In genomic region chr7:14836571-14837189, GRCh38 we compare ENCODE assay signal across 10 cellular contexts.
DNase-seq lines count a peak whose midpoint lies in the region; ATAC-seq, FAIRE-seq and TF ChIP-seq lines count a peak whose summit lies in the region.
"Had no signal": no experiment of that assay in that cellular context is flagged by ENCODE, and none has a peak within 500 bp of the region (broad histone marks: within the 10 kb centered on the region; RNA-seq: fewer than 3 reads in every experiment).

No MANE protein-coding gene starts in this region.

- H3K4me1 ChIP-seq in GM23248 (ENCODE audit: insufficient read depth) (peaks cover 70% of the 10 kb centered on the region), H1 (replicated peaks in 1 of 4; ENCODE audit: control insufficient read depth in 3 of 4, insufficient read depth in 4 of 4, low read length in 3 of 4) (peaks cover 2 to 23% (median 14%) of the 10 kb centered on the region in 4 experiments; a peak in 4 of 7 replicates), neural progenitor cell (peaks cover 27% of the 10 kb centered on the region)

- no peaks in the 10 kb centered on the region for H3K27me3 Mint-ChIP-seq in neural progenitor cell (ENCODE audit: insufficient read depth, low read depth)
- H3K27me3 Mint-ChIP-seq: naive B cell had no signal

- in situ Hi-C loops in GM23248 (cut with MboI): no loop called here

- no peaks in the 10 kb centered on the region for H3K79me1 ChIP-seq in H1 (ENCODE audit: low read depth, low read length)

- no peak overlapping the region for H3K56ac ChIP-seq in H1 (replicated peaks; ENCODE audit: insufficient read length, low read depth, low read length)

- no peak overlapping the region for H4K5ac ChIP-seq in H1 (ENCODE audit: insufficient read length, low read depth, low read length)

- TF ChIP-seq CTCF in H1 (IDR thresholded peaks at IDR 0.05; ENCODE audit: control extremely low read depth in 1 of 3, insufficient read depth in 1 of 3, low read depth in 1 of 3, low read length in 3 of 3): no peak
- TF ChIP-seq CTCF in neural progenitor cell (IDR thresholded peaks at IDR 0.05): no peak

- no peaks in the 10 kb centered on the region for H3K9me3 ChIP-seq in GM23248 (ENCODE audit: low read depth)
- no peaks in the 10 kb centered on the region for H3K9me3 ChIP-seq in H1 (ENCODE audit: insufficient read depth in 2 of 2, low read depth in 1 of 2, low read length in 1 of 2)
- H3K9me3 ChIP-seq in neural progenitor cell (ENCODE audit: low read depth): no peaks in the 10 kb centered on the region

- H3K23me2 ChIP-seq in H1 (ENCODE audit: low read depth, low read length): peaks cover 3% of the 10 kb centered on the region; the same call in 1 of the 2 replicates

- H3K27ac Mint-ChIP-seq in neural progenitor cell: no peak overlapping the region
- H3K27ac Mint-ChIP-seq: naive B cell had no signal

- no peak overlapping the region for H4K8ac ChIP-seq in H1 (ENCODE audit: extremely low read depth, insufficient read depth, low read length)

- no peak for TF ChIP-seq RAD21 in H1 (IDR thresholded peaks at IDR 0.05 in 1 of 2, conservative IDR thresholded peaks at IDR 0.05 in 1 of 2; ENCODE audit: low read depth in 2 of 2, low read length in 2 of 2)

- H3K4ac ChIP-seq in H1 (replicated peaks; ENCODE audit: insufficient read length, low read depth, low read length): no peak overlapping the region

- no peak overlapping the region for H3K23ac ChIP-seq in H1 (ENCODE audit: insufficient read length)

- ATAC-seq in HG02938 (IDR thresholded peaks at IDR 0.05; ENCODE audit: unreplicated experiment): no peak
- ATAC-seq in HG02571 (IDR thresholded peaks at IDR 0.05; ENCODE audit: unreplicated experiment): no peak

- H4K20me1 ChIP-seq in GM23248 (ENCODE audit: insufficient read depth): no peaks in the 10 kb centered on the region
- H4K20me1 ChIP-seq in H1 (replicated peaks in 1 of 2; ENCODE audit: control insufficient read depth in 1 of 2, insufficient read depth in 2 of 2, low read length in 2 of 2): no peaks in the 10 kb centered on the region
- no peaks in the 10 kb centered on the region for H4K20me1 ChIP-seq in neural progenitor cell (ENCODE audit: low read depth)

- peak overlapping the region; percentile 97 for H2BK120ac ChIP-seq in H1 (replicated peaks; ENCODE audit: low read depth, low read length)

- CTCF ChIA-PET in H1 (lab: Charles Lee; ENCODE audit: partially characterized antibody): interaction anchor here (1.1 to 1.7 kb wide), 3 partner anchors 15 to 118 kb away, joined by 3 to 4 read pairs (median 4); no protein-coding TSS in a partner anchor

- no peak overlapping the region for H3K4me3 Mint-ChIP-seq in neural progenitor cell
- H3K4me3 Mint-ChIP-seq: naive B cell had no signal

- H2BK5ac ChIP-seq in H1 (ENCODE audit: low read depth, low read length): no peak overlapping the region; the same call in 1 of the 2 replicates

- H3K27me3 ChIP-seq in GM23248 (replicated peaks; ENCODE audit: insufficient read depth): no peaks in the 10 kb centered on the region
- no peaks in the 10 kb centered on the region for H3K27me3 ChIP-seq in H1 (replicated peaks in 1 of 4; ENCODE audit: control insufficient read depth in 3 of 4, extremely low read depth in 1 of 4, insufficient read depth in 3 of 4, low read length in 3 of 4)
- no peaks in the 10 kb centered on the region for H3K27me3 ChIP-seq in neural progenitor cell

- no peaks in the 10 kb centered on the region for H3K9me2 ChIP-seq in GM23248 (ENCODE audit: insufficient read depth)

- H3K27ac ChIP-seq in GM23248 (peak overlapping the region; percentile 70), H1 (ENCODE audit: low read depth, low read length) (no peak overlapping the region), neural progenitor cell (no peak overlapping the region)

- H3F3A ChIP-seq in GM23248 (ENCODE audit: insufficient read depth) (peaks cover 49% of the 10 kb centered on the region), neural progenitor cell (ENCODE audit: low read depth) (peaks cover 5% of the 10 kb centered on the region)

- TF ChIP-seq POLR2A in H1 (IDR thresholded peaks at IDR 0.05; ENCODE audit: control extremely low read depth in 1 of 2, low read depth in 2 of 2, low read length in 2 of 2): no peak

- H3K9me3 Mint-ChIP-seq in neural progenitor cell: peaks cover under 1% of the 10 kb centered on the region

- H3K9ac ChIP-seq in GM23248: peak overlapping the region; percentile 50
- H3K9ac ChIP-seq in H1 (replicated peaks in 1 of 4; ENCODE audit: extremely low read depth in 1 of 4, low read depth in 3 of 4, low read length in 3 of 4): no peak overlapping the region
- no peak overlapping the region for H3K9ac ChIP-seq in neural progenitor cell

- H3K4me2 ChIP-seq in GM23248 (ENCODE audit: unreplicated experiment) (peak overlapping the region; percentile 66), H1 (ENCODE audit: insufficient read depth in 1 of 2, low read depth in 2 of 2, low read length in 2 of 2) (peak overlapping the region in 1 of 2 experiments; percentile 41; a peak in 3 of 4 replicates), neural progenitor cell (peak overlapping the region; percentile 48)

- FAIRE-seq in H1 (lab: Jason Lieb, UNC): peak; percentile 82

- H3K18ac ChIP-seq in H1 (ENCODE audit: extremely low read depth, low read length): peak overlapping the region; percentile 78; the same call in 1 of the 2 replicates

- H2AFZ ChIP-seq in GM23248: peak overlapping the region; percentile 58
- H2AFZ ChIP-seq in H1 (ENCODE audit: low read length): no peak overlapping the region
- H2AFZ ChIP-seq in neural progenitor cell (replicated peaks): no peak overlapping the region

- no peak overlapping the region for H3K14ac ChIP-seq in H1 (ENCODE audit: insufficient read length)

- DNase-seq in GM23248 (peak; percentile 90), NCI-H345 (lab: John Stamatoyannopoulos, UW) (peak; percentile 90), H1 (ENCODE audit: low read depth in 1 of 2, low spot score in 2 of 2) (peak; percentile 29 to 53), neural progenitor cell (ENCODE audit: low spot score) (peak; percentile 84)
- no peak for DNase-seq in stimulated activated naive CD4-positive, alpha-beta T cell (lab: John Stamatoyannopoulos, UW)
- DNase-seq in effector CD4-positive, alpha-beta T cell: no peak
- DNase-seq: activated T-cell treated with anti-CD3 and anti-CD28 coated beads, Interleukin-2, amount 50 U/mL, for 1 hour; naive B cell had no signal

- H2AK5ac ChIP-seq in H1 (ENCODE audit: low read depth, low read length): no peak overlapping the region

- H3K36me3 ChIP-seq in GM23248 (ENCODE audit: low read depth) (no peaks in the 10 kb centered on the region), H1 (ENCODE audit: control insufficient read depth in 2 of 4, insufficient read depth in 4 of 4, low read length in 3 of 4) (no peaks in the 10 kb centered on the region), neural progenitor cell (no peaks in the 10 kb centered on the region)

- no peak overlapping the region for H4K91ac ChIP-seq in H1 (replicated peaks; ENCODE audit: insufficient read length, low read length)

- H3K4me1 Mint-ChIP-seq in neural progenitor cell: peaks cover 17% of the 10 kb centered on the region
- H3K4me1 Mint-ChIP-seq: naive B cell had no signal

- no peak overlapping the region for H2BK15ac ChIP-seq in H1 (ENCODE audit: low read length)

- H3K79me2 ChIP-seq in GM23248 (ENCODE audit: insufficient read depth) (no peaks in the 10 kb centered on the region), H1 (ENCODE audit: control insufficient read depth in 1 of 2, insufficient read depth in 2 of 2, low read length in 2 of 2) (no peaks in the 10 kb centered on the region), neural progenitor cell (ENCODE audit: low read depth) (no peaks in the 10 kb centered on the region)

- no peak; a peak in 1 of 3 replicates for TF ChIP-seq EP300 in H1 (IDR thresholded peaks at IDR 0.05; ENCODE audit: borderline replicate concordance in 1 of 2, low read depth in 2 of 2, low read length in 2 of 2)

- H3K36me3 Mint-ChIP-seq in neural progenitor cell: no peaks in the 10 kb centered on the region
- H3K36me3 Mint-ChIP-seq: naive B cell had no signal

- 15 to 16% methylated on average over 6 of the region's 6 CpGs for WGBS in GM23248 (ENCODE audit: low coverage in 1 of 2, low lambda C conversion rate in 2 of 2, missing lambda C conversion rate in 2 of 2), 2 experiments
- 23% methylated on average over 6 of the region's 6 CpGs; no CpG with 5 or more reads in 1 of the 2 experiments for WGBS in H1 (ENCODE audit: extremely low coverage in 1 of 2, insufficient coverage in 1 of 2, insufficient read length in 1 of 2, insufficient replicate concordance in 2 of 2, low coverage in 1 of 2, low lambda C conversion rate in 2 of 2, missing lambda C conversion rate in 1 of 2), 2 experiments

- H3K4me3 ChIP-seq in GM23248 (peak overlapping the region; percentile 52), H1 (ENCODE audit: extremely low read depth in 1 of 4, insufficient read depth in 2 of 4, low read depth in 3 of 4, low read length in 4 of 4) (no peak overlapping the region; a peak in 1 of 8 replicates), neural progenitor cell (no peak overlapping the region)

- POLR2A ChIA-PET in H1 (lab: Charles Lee; ENCODE audit: partially characterized antibody): interaction anchor here (1.5 kb wide), 1 partner anchor 67 kb away, joined by 5 read pairs; the partner anchor contains the start of gene DGKB

- H2BK12ac ChIP-seq in H1 (ENCODE audit: low read depth, low read length): no peak overlapping the region

- no peak overlapping the region for H2BK20ac ChIP-seq in H1 (ENCODE audit: low read length)

TF ChIP-seq in H1, 55 proteins besides CTCF, POLR2A, EP300 and RAD21 (continues in another document):
- TF ChIP-seq TCF12 (IDR thresholded peaks at IDR 0.05; ENCODE audit: low read depth, low read length) (0 out of 2 replicates have a peak, but pooled peaks have one; percentile 48), SRF (IDR thresholded peaks at IDR 0.05; ENCODE audit: low read depth, low read length) (no peak), TEAD4 (IDR thresholded peaks at IDR 0.05; ENCODE audit: low read depth, low read length) (0 out of 2 replicates have a peak, but pooled peaks have one; percentile 12), JUND (IDR thresholded peaks at IDR 0.05; ENCODE audit: low read length) (peak; percentile 85), MAFK (IDR thresholded peaks at IDR 0.05; ENCODE audit: low read depth, low read length) (peak; percentile 40; the same call in 1 of the 2 replicates), E2F6 (IDR thresholded peaks at IDR 0.05) (0 out of 2 replicates have a peak, but pooled peaks have one; percentile 14), SUZ12 (IDR thresholded peaks at IDR 0.05; ENCODE audit: low read length) (no peak), ASH2L (IDR thresholded peaks at IDR 0.05; ENCODE audit: low read length) (peak; percentile 62), BACH1 (IDR thresholded peaks at IDR 0.05; ENCODE audit: low read length) (peak; percentile 65; the same call in 1 of the 2 replicates)

Comparison
In these comparisons a context has a peak if more than half of its experiments do, and no peak if none do; other contexts are left out.
1. DNase-seq: peak in GM23248 (single experiment), NCI-H345 (single experiment), H1 (2 of 2) and neural progenitor cell (single experiment); none in stimulated activated naive CD4-positive, alpha-beta T cell (0 of 6) and effector CD4-positive, alpha-beta T cell (single experiment).